Comparison of ENCODE assay signal across 1 cellular context in the genomic region with DNA sequence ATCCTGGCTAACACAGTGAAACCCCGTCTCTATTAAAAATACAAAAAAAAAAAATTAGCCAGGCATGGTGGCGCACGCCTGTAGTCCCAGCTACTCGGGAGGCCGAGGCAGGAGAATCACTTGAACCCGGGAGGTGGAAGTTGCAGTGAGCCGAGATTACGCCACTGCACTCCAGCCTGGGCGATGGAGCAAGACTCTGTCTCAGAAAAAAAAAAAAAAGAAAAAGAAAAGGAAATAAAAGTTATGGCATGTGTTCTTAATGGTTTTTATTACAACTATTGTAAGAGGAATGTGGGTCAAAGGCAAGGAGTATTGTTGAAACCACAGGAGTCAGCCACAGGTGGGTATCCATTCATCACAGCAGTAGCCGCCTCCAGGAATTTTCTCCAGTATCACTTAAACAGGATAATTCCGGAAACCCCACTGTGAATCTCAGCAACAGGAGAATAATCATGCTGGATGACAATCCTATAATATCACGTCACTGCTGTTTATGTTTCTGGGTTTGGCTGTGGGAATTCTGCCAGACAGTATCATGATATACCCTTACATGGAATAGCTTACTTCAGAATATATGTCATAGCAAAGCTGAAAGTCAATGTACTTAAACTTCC.
TF ChIP-seq lines count a peak whose summit lies in the region.

No MANE protein-coding gene starts in this region.

TF ChIP-seq in HEK293, 187 proteins besides CTCF, POLR2A, EP300 and RAD21 (continued from another document):
- TF ChIP-seq, protein P1, sequence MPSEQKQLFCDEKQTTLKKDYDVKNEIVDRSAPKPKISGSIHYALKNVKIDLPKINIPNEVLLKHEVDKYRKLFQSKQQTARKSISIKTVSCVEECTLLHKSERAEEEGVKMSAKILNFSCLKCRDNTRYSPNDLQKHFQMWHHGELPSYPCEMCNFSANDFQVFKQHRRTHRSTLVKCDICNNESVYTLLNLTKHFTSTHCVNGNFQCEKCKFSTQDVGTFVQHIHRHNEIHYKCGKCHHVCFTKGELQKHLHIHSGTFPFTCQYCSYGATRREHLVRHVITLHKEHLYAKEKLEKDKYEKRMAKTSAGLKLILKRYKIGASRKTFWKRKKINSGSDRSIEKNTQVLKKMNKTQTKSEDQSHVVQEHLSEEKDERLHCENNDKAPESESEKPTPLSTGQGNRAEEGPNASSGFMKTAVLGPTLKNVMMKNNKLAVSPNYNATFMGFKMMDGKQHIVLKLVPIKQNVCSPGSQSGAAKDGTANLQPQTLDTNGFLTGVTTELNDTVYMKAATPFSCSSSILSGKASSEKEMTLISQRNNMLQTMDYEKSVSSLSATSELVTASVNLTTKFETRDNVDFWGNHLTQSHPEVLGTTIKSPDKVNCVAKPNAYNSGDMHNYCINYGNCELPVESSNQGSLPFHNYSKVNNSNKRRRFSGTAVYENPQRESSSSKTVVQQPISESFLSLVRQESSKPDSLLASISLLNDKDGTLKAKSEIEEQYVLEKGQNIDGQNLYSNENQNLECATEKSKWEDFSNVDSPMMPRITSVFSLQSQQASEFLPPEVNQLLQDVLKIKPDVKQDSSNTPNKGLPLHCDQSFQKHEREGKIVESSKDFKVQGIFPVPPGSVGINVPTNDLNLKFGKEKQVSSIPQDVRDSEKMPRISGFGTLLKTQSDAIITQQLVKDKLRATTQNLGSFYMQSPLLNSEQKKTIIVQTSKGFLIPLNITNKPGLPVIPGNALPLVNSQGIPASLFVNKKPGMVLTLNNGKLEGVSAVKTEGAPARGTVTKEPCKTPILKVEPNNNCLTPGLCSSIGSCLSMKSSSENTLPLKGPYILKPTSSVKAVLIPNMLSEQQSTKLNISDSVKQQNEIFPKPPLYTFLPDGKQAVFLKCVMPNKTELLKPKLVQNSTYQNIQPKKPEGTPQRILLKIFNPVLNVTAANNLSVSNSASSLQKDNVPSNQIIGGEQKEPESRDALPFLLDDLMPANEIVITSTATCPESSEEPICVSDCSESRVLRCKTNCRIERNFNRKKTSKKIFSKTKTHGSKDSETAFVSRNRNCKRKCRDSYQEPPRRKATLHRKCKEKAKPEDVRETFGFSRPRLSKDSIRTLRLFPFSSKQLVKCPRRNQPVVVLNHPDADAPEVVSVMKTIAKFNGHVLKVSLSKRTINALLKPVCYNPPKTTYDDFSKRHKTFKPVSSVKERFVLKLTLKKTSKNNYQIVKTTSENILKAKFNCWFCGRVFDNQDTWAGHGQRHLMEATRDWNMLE (tag by site-specific recombination; conservative IDR thresholded peaks at IDR 0.05; ENCODE audit: low read depth): peak; percentile 34; the same call in 1 of the 2 replicates
- TF ChIP-seq SP7 (tag by site-specific recombination; IDR thresholded peaks at IDR 0.05): peak; percentile 91
